ENCODE assay signal across 16 cellular contexts in the genomic region with DNA sequence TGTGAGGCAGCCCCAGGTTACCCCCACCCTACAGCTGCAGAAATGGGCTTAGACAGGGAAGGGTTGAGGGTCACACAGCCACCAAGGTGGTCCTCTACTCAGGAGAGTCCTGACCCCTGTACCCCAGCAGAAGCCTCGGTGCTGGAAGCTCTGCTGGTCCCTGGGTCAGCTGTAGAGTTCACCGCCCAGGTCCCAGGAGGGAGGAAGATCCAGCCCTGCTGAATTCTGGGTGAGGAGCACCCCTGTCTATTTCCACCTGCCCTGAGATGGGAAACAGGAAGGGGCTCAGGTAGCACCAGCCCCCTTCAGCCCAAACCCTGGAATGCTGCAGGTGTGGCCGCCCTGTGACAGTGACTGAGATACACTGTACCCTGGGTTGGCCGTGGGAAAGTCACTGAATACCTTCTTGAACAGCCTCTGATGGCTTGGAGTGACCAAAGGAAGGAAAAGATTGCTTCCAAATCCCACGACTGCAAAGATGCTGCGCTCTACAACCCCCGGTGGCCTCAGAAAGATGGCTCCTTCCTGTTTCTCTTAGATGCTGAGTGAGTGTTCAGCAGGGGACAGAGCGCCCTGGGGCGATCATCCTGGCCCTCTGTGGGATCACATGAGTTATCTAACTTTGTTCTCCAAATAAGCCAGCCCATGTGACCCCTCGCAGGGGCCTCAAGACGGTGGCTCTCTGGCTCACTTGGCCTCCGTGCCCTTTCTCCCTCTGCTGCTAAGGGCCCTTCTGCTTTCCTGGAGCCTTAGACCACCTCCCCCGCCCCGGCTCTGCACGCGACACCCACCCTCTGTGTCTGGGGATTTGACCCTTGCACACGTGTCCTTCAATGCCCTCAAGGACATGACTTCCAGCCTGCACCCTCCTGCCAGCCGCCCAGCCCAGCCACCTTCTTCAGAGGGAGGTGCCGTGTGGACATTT.
"Had no signal": no experiment of that assay in that cellular context is flagged by ENCODE, and none has a peak within 500 bp of the region (broad histone marks: within the 10 kb centered on the region; RNA-seq: fewer than 3 reads in every experiment).

No MANE protein-coding gene starts in this region.

- H3K27ac Mint-ChIP-seq: activated CD4-positive, alpha-beta memory T cell treated with anti-CD3 and anti-CD28 coated beads, Interleukin-2, amount 10 ng/mL, durations not matched to agents 7 days and 5 days; activated CD4-positive, alpha-beta T cell treated with anti-CD3 and anti-CD28 coated beads for 36 hours; activated naive CD4-positive, alpha-beta T cell treated with anti-CD3 and anti-CD28 coated beads, Interleukin-2, amount 50 U/mL, for 72 hours; activated T-cell treated with anti-CD3 and anti-CD28 coated beads, Interleukin-2, amount 50 U/mL, for 24 hours; naive B cell; T-helper 17 cell had no signal

- H3K27ac ChIP-seq: colonic mucosa, esophagus squamous epithelium, parathyroid adenoma, transverse colon, WERI-Rb-1 had no signal

- H3K36me3 Mint-ChIP-seq: activated naive CD4-positive, alpha-beta T cell treated with anti-CD3 and anti-CD28 coated beads, Interleukin-2, amount 50 U/mL, for 72 hours; naive B cell had no signal

- H3K4me3 Mint-ChIP-seq: activated CD4-positive, alpha-beta memory T cell treated with anti-CD3 and anti-CD28 coated beads, Interleukin-2, amount 10 ng/mL, durations not matched to agents 7 days and 5 days; activated CD4-positive, alpha-beta T cell treated with anti-CD3 and anti-CD28 coated beads for 36 hours; activated T-cell treated with anti-CD3 and anti-CD28 coated beads, Interleukin-2, amount 50 U/mL, for 24 hours; naive B cell; T-helper 17 cell had no signal

- H3K4me1 ChIP-seq: colonic mucosa, esophagus squamous epithelium, parathyroid adenoma, transverse colon had no signal

- ATAC-seq: activated CD4-positive, alpha-beta T cell treated with anti-CD3 and anti-CD28 coated beads for 36 hours; activated naive CD4-positive, alpha-beta T cell treated with anti-CD3 and anti-CD28 coated beads, Interleukin-2, amount 50 U/mL, for 72 hours; T-helper 17 cell had no signal

- H3K4me3 ChIP-seq: colonic mucosa, esophagus squamous epithelium, transverse colon had no signal

- H3K27me3 Mint-ChIP-seq: activated CD4-positive, alpha-beta memory T cell treated with anti-CD3 and anti-CD28 coated beads, Interleukin-2, amount 10 ng/mL, durations not matched to agents 7 days and 5 days; naive B cell had no signal

- H3K9ac ChIP-seq: parathyroid adenoma had no signal

- H3K4me1 Mint-ChIP-seq: activated CD4-positive, alpha-beta memory T cell treated with anti-CD3 and anti-CD28 coated beads, Interleukin-2, amount 10 ng/mL, durations not matched to agents 7 days and 5 days had no signal

- H3K9me3 Mint-ChIP-seq: activated CD4-positive, alpha-beta memory T cell treated with anti-CD3 and anti-CD28 coated beads, Interleukin-2, amount 10 ng/mL, durations not matched to agents 7 days and 5 days; activated naive CD4-positive, alpha-beta T cell treated with anti-CD3 and anti-CD28 coated beads, Interleukin-2, amount 50 U/mL, for 72 hours; activated T-cell treated with anti-CD3 and anti-CD28 coated beads, Interleukin-2, amount 50 U/mL, for 24 hours; naive B cell had no signal

- H3K27me3 ChIP-seq: colonic mucosa, transverse colon had no signal

- H3K9me3 ChIP-seq: colonic mucosa, esophagus squamous epithelium, transverse colon had no signal

- H3K36me3 ChIP-seq: colonic mucosa, esophagus squamous epithelium, transverse colon, WERI-Rb-1 had no signal

- DNase-seq: activated CD4-positive, alpha-beta memory T cell treated with anti-CD3 and anti-CD28 coated beads, Interleukin-2, amount 10 ng/mL, durations not matched to agents 7 days and 5 days; activated CD4-positive, alpha-beta T cell treated with anti-CD3 and anti-CD28 coated beads for 36 hours; activated effector memory CD4-positive, alpha-beta T cell treated with Interleukin-2 at 50 U/mL for 16 hours; activated T-cell treated with anti-CD3 and anti-CD28 coated beads, Interleukin-2, amount 50 U/mL, for 24 hours; caudate nucleus; colonic mucosa; effector CD4-positive, alpha-beta T cell; esophagus squamous epithelium; naive B cell; stimulated activated CD4-positive, alpha-beta T cell treated with anti-CD3 and anti-CD28 coated beads, Interleukin-2, amount 100 ng/mL, for 48 hours; stimulated activated naive CD4-positive, alpha-beta T cell; T-helper 17 cell; transverse colon had no signal

- H3K79me2 ChIP-seq: parathyroid adenoma had no signal
